In genomic region chr9:134655591-134656333, GRCh38 we compare ENCODE assay signal across 2 cellular contexts.
TF ChIP-seq lines count a peak whose summit lies in the region.

No MANE protein-coding gene starts in this region.

TF ChIP-seq in A549, 52 proteins besides CTCF, POLR2A, EP300 and RAD21 (continued from another document):
- TF ChIP-seq, protein P1, sequence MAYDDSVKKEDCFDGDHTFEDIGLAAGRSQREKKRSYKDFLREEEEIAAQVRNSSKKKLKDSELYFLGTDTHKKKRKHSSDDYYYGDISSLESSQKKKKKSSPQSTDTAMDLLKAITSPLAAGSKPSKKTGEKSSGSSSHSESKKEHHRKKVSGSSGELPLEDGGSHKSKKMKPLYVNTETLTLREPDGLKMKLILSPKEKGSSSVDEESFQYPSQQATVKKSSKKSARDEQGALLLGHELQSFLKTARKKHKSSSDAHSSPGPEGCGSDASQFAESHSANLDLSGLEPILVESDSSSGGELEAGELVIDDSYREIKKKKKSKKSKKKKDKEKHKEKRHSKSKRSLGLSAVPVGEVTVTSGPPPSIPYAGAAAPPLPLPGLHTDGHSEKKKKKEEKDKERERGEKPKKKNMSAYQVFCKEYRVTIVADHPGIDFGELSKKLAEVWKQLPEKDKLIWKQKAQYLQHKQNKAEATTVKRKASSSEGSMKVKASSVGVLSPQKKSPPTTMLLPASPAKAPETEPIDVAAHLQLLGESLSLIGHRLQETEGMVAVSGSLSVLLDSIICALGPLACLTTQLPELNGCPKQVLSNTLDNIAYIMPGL (CRISPR knock-in tag; IDR thresholded peaks at IDR 0.05; ENCODE audit: borderline replicate concordance) = no peak
- TF ChIP-seq BHLHE40 (IDR thresholded peaks at IDR 0.05; ENCODE audit: low read depth, low read length) (no peak), NR3C1 (IDR thresholded peaks at IDR 0.05) (no peak), ATOH8 (CRISPR knock-in tag; IDR thresholded peaks at IDR 0.05; ENCODE audit: low read depth) (no peak), ZFP36 (IDR thresholded peaks at IDR 0.05; ENCODE audit: borderline replicate concordance, partially characterized antibody) (no peak), E2F6 (IDR thresholded peaks at IDR 0.05; ENCODE audit: borderline replicate concordance, low read depth) (no peak)
TF ChIP-seq in A549: peak in this region for 0.

TF ChIP-seq in GM23338, 12 proteins besides CTCF, POLR2A, EP300 and RAD21 (continued from another document):
- no peak for TF ChIP-seq ZNF114 (CRISPR knock-in tag; IDR thresholded peaks at IDR 0.05)
- no peak for TF ChIP-seq JUNB (IDR thresholded peaks at IDR 0.05; ENCODE audit: unreplicated experiment)
- TF ChIP-seq, protein P2, sequence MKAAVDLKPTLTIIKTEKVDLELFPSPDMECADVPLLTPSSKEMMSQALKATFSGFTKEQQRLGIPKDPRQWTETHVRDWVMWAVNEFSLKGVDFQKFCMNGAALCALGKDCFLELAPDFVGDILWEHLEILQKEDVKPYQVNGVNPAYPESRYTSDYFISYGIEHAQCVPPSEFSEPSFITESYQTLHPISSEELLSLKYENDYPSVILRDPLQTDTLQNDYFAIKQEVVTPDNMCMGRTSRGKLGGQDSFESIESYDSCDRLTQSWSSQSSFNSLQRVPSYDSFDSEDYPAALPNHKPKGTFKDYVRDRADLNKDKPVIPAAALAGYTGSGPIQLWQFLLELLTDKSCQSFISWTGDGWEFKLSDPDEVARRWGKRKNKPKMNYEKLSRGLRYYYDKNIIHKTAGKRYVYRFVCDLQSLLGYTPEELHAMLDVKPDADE (IDR thresholded peaks at IDR 0.05) = no peak
- TF ChIP-seq EZH2phosphoT487 (IDR thresholded peaks at IDR 0.05; ENCODE audit: unreplicated experiment) = no peak
- no peak for TF ChIP-seq POLR2AphosphoS5 (IDR thresholded peaks at IDR 0.05; ENCODE audit: low read depth)
TF ChIP-seq in GM23338: peak in this region for 0.
